8 cellular contexts compared by ENCODE assay signal in the genomic region with DNA sequence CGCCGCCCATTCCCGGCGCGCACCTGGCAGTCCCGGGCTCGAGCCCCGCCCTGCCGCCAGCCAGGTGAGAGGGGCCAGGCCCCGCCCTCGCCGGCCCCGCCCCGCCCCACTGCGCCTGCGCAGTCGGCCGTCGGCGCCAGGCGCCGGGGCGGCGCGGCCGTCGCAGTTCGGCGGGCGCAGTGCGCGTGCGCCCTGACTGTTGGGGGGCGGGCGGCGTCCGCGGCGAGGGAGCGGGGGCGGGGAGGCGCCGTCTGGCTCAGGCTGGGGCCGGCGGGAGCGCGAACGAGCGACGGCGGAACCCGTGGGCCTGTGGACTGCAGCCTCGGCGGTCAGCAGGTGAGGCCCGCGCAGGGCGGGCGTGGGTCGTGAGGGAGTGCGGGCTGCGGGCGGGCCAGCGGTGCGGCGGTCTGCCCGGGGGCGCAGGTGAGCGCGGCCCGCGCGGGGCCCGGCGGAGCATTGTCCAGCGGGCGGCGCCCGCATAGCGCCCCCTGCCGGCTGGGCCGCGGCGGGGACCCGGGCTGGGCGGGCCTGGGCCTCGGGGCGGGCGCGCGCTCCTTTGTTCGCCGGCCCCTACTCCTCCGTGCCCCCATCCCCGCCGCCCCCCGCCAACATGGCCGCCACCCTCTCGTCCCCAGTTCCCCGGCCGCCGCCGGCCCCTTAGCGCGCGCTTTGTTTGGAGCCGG. TPM values are rescaled to one million over a fixed set of nuclear protein-coding genes. Genes with fewer than 3 reads are reported as not detected.
DNase-seq lines count a peak whose midpoint lies in the region; ATAC-seq and TF ChIP-seq lines count a peak whose summit lies in the region.

A gene (plus strand): TSS at position 242 of the 683 bp plus-strand sequence. CDS start 38,096 bp downstream, outside the sequence.

- H3K4me3 Mint-ChIP-seq in T-cell (peak within 1 kb of the TSS; percentile 91 to 94 (median 92)), progenitor cell of endocrine pancreas (ENCODE audit: low read depth) (peak within 1 kb of the TSS; percentile 93)

- H3K36me3 Mint-ChIP-seq in T-cell = peaks cover 4% of the 10 kb centered on the region
- peaks cover 6% of the 10 kb centered on the region for H3K36me3 Mint-ChIP-seq in progenitor cell of endocrine pancreas (ENCODE audit: insufficient read depth)

- H3K9ac ChIP-seq in adipocyte (ENCODE audit: low read length) = peak within 1 kb of the TSS; percentile 90

- peaks cover 29 to 38% (median 34%) of the 10 kb centered on the region in 3 donors for H3K4me1 Mint-ChIP-seq in T-cell
- H3K4me1 Mint-ChIP-seq in progenitor cell of endocrine pancreas (ENCODE audit: low read depth) = peaks cover 38% of the 10 kb centered on the region

- CTCF ChIA-PET in T-cell (lab: Charles Lee) = no interaction called here

- H3K4me1 ChIP-seq in HAP-1 (peaks cover 6% of the 10 kb centered on the region; the same call in 1 of the 2 replicates), adipocyte (ENCODE audit: control insufficient read depth, insufficient read depth, low read length) (peaks cover 35% of the 10 kb centered on the region), heart right ventricle (peaks cover 2 to 48% (median 17%) of the 10 kb centered on the region in 9 donors), upper lobe of right lung (peaks cover 20% of the 10 kb centered on the region)

- H3K36me3 ChIP-seq in HAP-1 (replicated peaks) (no peaks in the 10 kb centered on the region), MG63 (peaks cover 9% of the 10 kb centered on the region), adipocyte (ENCODE audit: control insufficient read depth, insufficient read depth, low read length, severe bottlenecking) (no peaks in the 10 kb centered on the region), heart right ventricle (no peaks in the 10 kb centered on the region), upper lobe of right lung (no peaks in the 10 kb centered on the region)

- peak; percentile 88 for DNase-seq in GM12865 (ENCODE audit: low read depth)
- peak; percentile 45 to 86 for DNase-seq in HAP-1 (ENCODE audit: low spot score in 2 of 2)
- DNase-seq in MG63 = peak; percentile 84
- peak; percentile 58 to 89 (median 78) for DNase-seq in T-cell
- peak; percentile 89 for DNase-seq in adipocyte (ENCODE audit: low read depth)
- DNase-seq in heart right ventricle = peak; percentile 79 to 87
- peak; percentile 86 for DNase-seq in progenitor cell of endocrine pancreas (ENCODE audit: low spot score, unreplicated experiment)
- DNase-seq in upper lobe of right lung = peak; percentile 94

- TF ChIP-seq CTCF in GM12865 (IDR thresholded peaks at IDR 0.05; ENCODE audit: insufficient read depth, low read depth, low read length, missing control alignments) (peak; percentile 49), heart right ventricle (IDR thresholded peaks at IDR 0.05) (peak in 5 of 9 donors; percentile 28 to 81 (median 67)), progenitor cell of endocrine pancreas (IDR thresholded peaks at IDR 0.05; ENCODE audit: unreplicated experiment) (peak; percentile 65), upper lobe of right lung (IDR thresholded peaks at IDR 0.05) (peak; percentile 25)

- H3K4me3 ChIP-seq in GM12865 (ENCODE audit: low read depth, low read length) = peak within 1 kb of the TSS; percentile 84
- H3K4me3 ChIP-seq in HAP-1 = peak within 1 kb of the TSS; percentile 60
- peak within 1 kb of the TSS; percentile 93 for H3K4me3 ChIP-seq in MG63
- H3K4me3 ChIP-seq in adipocyte (ENCODE audit: low read length) = peak within 1 kb of the TSS; percentile 95
- peak within 1 kb of the TSS; percentile 63 to 97 (median 90) for H3K4me3 ChIP-seq in heart right ventricle
- peak within 1 kb of the TSS; percentile 84 for H3K4me3 ChIP-seq in upper lobe of right lung

- in situ Hi-C loops in HAP-1 (cut with MboI; ENCODE audit: low sequenced_read_pairs) = no loop called here

- peak within 1 kb of the TSS; percentile 90 for H3K27ac Mint-ChIP-seq in T-cell
- H3K27ac Mint-ChIP-seq in progenitor cell of endocrine pancreas = peak within 1 kb of the TSS; percentile 99

- H3K27ac ChIP-seq in heart right ventricle (peak within 1 kb of the TSS; percentile 85 to 95 (median 92)), upper lobe of right lung (peak within 1 kb of the TSS; percentile 86)

- POLR2A ChIA-PET in T-cell (lab: Charles Lee) = no interaction called here

- intact Hi-C loops in heart right ventricle (cut with DNase I) = loop anchor here in 5 of 10 donors (2.0 to 10.0 kb wide), 7 partner anchors 56 to 284 kb away; no protein-coding TSS in a partner anchor
- intact Hi-C loops in upper lobe of right lung (cut with DNase I) = no loop called here

- H3K9me3 ChIP-seq in HAP-1 (no peaks in the 10 kb centered on the region), MG63 (no peaks in the 10 kb centered on the region), adipocyte (ENCODE audit: control insufficient read depth, low read length) (no peaks in the 10 kb centered on the region), heart right ventricle (no peaks in the 10 kb centered on the region), upper lobe of right lung (no peaks in the 10 kb centered on the region)

- H3K9me3 Mint-ChIP-seq in T-cell = no peaks in the 10 kb centered on the region
- no peaks in the 10 kb centered on the region for H3K9me3 Mint-ChIP-seq in progenitor cell of endocrine pancreas (ENCODE audit: low read depth)

- H3K27me3 ChIP-seq in HAP-1 (ENCODE audit: low read depth) (no peaks in the 10 kb centered on the region), MG63 (no peaks in the 10 kb centered on the region), adipocyte (replicated peaks; ENCODE audit: control insufficient read depth, insufficient read depth, low read length) (no peaks in the 10 kb centered on the region), heart right ventricle (no peaks in the 10 kb centered on the region), upper lobe of right lung (no peaks in the 10 kb centered on the region)

- no peaks in the 10 kb centered on the region for H3K27me3 Mint-ChIP-seq in T-cell
- H3K27me3 Mint-ChIP-seq in progenitor cell of endocrine pancreas = no peaks in the 10 kb centered on the region

- peak; percentile 77 to 81 (median 79) for ATAC-seq in T-cell (replicated peaks in 1 of 4)
- peak; percentile 73 to 93 (median 88) for ATAC-seq in heart right ventricle
- ATAC-seq in upper lobe of right lung = peak; percentile 92

- WGBS in heart right ventricle, 2 donors = 0 to 1% methylated on average over 67 to 106 of the region's 106 CpGs

RNA-seq across cellular contexts. Expression of the gene that starts here (rescaled TPM):
- 78.1 and 79.9 TPM in 2 replicates for total RNA-seq in MG63 (2014; rRNA removed; shearing (Covaris generic); ENCODE audit: low replicate concordance)
- 10 to 100 TPM; 24.8 to 35.0 (median 29.4) TPM for total RNA-seq in T-cell
- total RNA-seq in heart right ventricle = 10 to 100 TPM; 40.6 to 65.0 (median 51.7) TPM
- 10 to 100 TPM; 14.9 to 29.4 TPM for polyA plus RNA-seq in heart right ventricle
- total RNA-seq in progenitor cell of endocrine pancreas = 151 and 154 TPM in 2 replicates
- total RNA-seq in upper lobe of right lung = 69.2 TPM

Comparison
In these comparisons a context has a peak if more than half of its experiments do, and no peak if none do; other contexts are left out.
1. Peak in every context shown above with its lines: DNase-seq, ATAC-seq, H3K4me3 ChIP-seq and H3K27ac ChIP-seq.